Comparison of ENCODE assay signal across 14 cellular contexts in the genomic region with DNA sequence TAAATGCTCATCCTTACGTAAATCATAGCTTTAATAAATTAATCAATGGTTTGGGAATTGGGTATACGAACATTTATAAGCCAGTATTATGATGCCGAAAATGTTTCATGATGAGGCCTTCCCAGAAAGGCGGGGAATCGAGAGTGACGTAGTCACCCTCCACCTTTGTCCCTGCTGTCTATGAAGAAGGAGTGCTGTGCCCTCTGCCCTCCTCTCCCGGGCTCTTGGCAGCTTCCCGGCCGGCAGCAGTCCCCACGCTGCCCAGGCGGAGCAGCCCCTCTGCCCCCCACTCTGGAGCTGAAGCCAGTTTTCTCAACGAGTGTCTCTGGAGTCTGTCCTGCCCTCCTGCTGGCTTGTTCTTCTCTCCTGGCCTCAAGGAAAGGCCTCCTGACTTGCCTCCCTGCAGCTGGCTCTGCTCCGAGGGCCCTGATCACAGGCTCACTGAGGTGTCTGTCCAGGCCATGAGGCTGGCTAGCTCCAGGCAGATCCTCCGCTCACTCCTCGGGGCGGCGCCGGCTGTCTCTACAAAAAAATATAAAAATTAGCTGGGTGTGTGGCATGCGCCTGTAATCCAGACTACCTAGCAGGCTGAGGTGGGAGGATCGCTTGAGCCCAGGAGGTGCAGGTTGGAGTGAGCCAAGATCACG.
"Had no signal": no experiment of that assay in that cellular context is flagged by ENCODE, and none has a peak within 500 bp of the region (broad histone marks: within the 10 kb centered on the region; RNA-seq: fewer than 3 reads in every experiment).

No MANE protein-coding gene starts in this region.

- H3K27ac ChIP-seq: coronary artery, hepatocyte, ovary had no signal

- H3K9ac ChIP-seq: SK-N-SH had no signal

- H3K27me3 Mint-ChIP-seq: stimulated activated memory B cell treated with anti-CD40 and anti-IgM and Interleukin-4, amounts not matched to agents 10 μg/mL and 1 μg/mL and 100 μg/mL, for 72 hours had no signal

- ATAC-seq: activated naive CD4-positive, alpha-beta T cell treated with anti-CD3 and anti-CD28 coated beads, Interleukin-2, amount 50 U/mL, for 72 hours; activated T-cell treated with anti-CD3 and anti-CD28 coated beads, Interleukin-2, amount 50 U/mL, for 72 hours; esophagus mucosa; stimulated activated memory B cell treated with anti-CD40 and anti-IgM and Interleukin-4, amounts not matched to agents 10 μg/mL and 1 μg/mL and 100 μg/mL, for 72 hours had no signal

- H3K9me3 Mint-ChIP-seq: activated naive CD4-positive, alpha-beta T cell treated with anti-CD3 and anti-CD28 coated beads, Interleukin-2, amount 50 U/mL, for 72 hours had no signal

- H3K4me3 Mint-ChIP-seq: activated T-cell treated with anti-CD3 and anti-CD28 coated beads, Interleukin-2, amount 50 U/mL, for 72 hours; stimulated activated memory B cell treated with anti-CD40 and anti-IgM and Interleukin-4, amounts not matched to agents 10 μg/mL and 1 μg/mL and 100 μg/mL, for 72 hours had no signal

- H3K27me3 ChIP-seq: hepatocyte, ovary, transverse colon had no signal

- H3K36me3 ChIP-seq: ovary, transverse colon had no signal

- H3K4me3 ChIP-seq: coronary artery, hepatocyte, ovary, transverse colon had no signal

- H3K9me3 ChIP-seq: ovary, SK-N-SH, transverse colon had no signal

- DNase-seq: activated CD4-positive, alpha-beta T cell treated with anti-CD3 and anti-CD28 coated beads for 1 hour; activated CD4-positive, alpha-beta T cell treated with anti-CD3 and anti-CD28 coated beads, Interleukin-2, amount 50 U/mL, for 4 hours; activated gamma-delta T cell; activated T-cell treated with anti-CD3 and anti-CD28 coated beads, Interleukin-2, amount 50 U/mL, for 72 hours; ovary; SK-N-SH; stimulated activated CD4-positive, alpha-beta T cell treated with anti-CD3 and anti-CD28 coated beads, Interleukin-2, amount 100 ng/mL, for 48 hours; T-helper 1 cell; transverse colon had no signal

- H3K27ac Mint-ChIP-seq: activated T-cell treated with anti-CD3 and anti-CD28 coated beads, Interleukin-2, amount 50 U/mL, for 72 hours; stimulated activated memory B cell treated with anti-CD40 and anti-IgM and Interleukin-4, amounts not matched to agents 10 μg/mL and 1 μg/mL and 100 μg/mL, for 72 hours had no signal
